In genomic region chr4:38017579-38017978, GRCh38 we compare ENCODE assay signal across 1 cellular context.
TF ChIP-seq lines count a peak whose summit lies in the region.

No MANE protein-coding gene starts in this region.

TF ChIP-seq in WTC11, 78 proteins besides CTCF, POLR2A, EP300 and RAD21 (continued from another document):
- TF ChIP-seq ZMAT4 (CRISPR knock-in tag; IDR thresholded peaks at IDR 0.05): no peak
- no peak for TF ChIP-seq ATF2 (CRISPR knock-in tag; IDR thresholded peaks at IDR 0.05; ENCODE audit: borderline replicate concordance, low read depth)
- no peak for TF ChIP-seq ATF1 (CRISPR knock-in tag; IDR thresholded peaks at IDR 0.05)
- no peak for TF ChIP-seq TEAD1 (CRISPR knock-in tag; IDR thresholded peaks at IDR 0.05)
- TF ChIP-seq ZNF671 (CRISPR knock-in tag; IDR thresholded peaks at IDR 0.05): no peak
- no peak for TF ChIP-seq IRF1 (CRISPR knock-in tag; IDR thresholded peaks at IDR 0.05)
- TF ChIP-seq, protein P1, sequence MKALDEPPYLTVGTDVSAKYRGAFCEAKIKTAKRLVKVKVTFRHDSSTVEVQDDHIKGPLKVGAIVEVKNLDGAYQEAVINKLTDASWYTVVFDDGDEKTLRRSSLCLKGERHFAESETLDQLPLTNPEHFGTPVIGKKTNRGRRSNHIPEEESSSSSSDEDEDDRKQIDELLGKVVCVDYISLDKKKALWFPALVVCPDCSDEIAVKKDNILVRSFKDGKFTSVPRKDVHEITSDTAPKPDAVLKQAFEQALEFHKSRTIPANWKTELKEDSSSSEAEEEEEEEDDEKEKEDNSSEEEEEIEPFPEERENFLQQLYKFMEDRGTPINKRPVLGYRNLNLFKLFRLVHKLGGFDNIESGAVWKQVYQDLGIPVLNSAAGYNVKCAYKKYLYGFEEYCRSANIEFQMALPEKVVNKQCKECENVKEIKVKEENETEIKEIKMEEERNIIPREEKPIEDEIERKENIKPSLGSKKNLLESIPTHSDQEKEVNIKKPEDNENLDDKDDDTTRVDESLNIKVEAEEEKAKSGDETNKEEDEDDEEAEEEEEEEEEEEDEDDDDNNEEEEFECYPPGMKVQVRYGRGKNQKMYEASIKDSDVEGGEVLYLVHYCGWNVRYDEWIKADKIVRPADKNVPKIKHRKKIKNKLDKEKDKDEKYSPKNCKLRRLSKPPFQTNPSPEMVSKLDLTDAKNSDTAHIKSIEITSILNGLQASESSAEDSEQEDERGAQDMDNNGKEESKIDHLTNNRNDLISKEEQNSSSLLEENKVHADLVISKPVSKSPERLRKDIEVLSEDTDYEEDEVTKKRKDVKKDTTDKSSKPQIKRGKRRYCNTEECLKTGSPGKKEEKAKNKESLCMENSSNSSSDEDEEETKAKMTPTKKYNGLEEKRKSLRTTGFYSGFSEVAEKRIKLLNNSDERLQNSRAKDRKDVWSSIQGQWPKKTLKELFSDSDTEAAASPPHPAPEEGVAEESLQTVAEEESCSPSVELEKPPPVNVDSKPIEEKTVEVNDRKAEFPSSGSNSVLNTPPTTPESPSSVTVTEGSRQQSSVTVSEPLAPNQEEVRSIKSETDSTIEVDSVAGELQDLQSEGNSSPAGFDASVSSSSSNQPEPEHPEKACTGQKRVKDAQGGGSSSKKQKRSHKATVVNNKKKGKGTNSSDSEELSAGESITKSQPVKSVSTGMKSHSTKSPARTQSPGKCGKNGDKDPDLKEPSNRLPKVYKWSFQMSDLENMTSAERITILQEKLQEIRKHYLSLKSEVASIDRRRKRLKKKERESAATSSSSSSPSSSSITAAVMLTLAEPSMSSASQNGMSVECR (CRISPR knock-in tag; IDR thresholded peaks at IDR 0.05; ENCODE audit: borderline replicate concordance): no peak
- no peak for TF ChIP-seq CREM (CRISPR knock-in tag; IDR thresholded peaks at IDR 0.05)
- no peak for TF ChIP-seq ZNF263 (CRISPR knock-in tag; IDR thresholded peaks at IDR 0.05; ENCODE audit: low read depth)
- TF ChIP-seq SP1 (CRISPR knock-in tag; conservative IDR thresholded peaks at IDR 0.05): no peak
- TF ChIP-seq, protein P2, sequence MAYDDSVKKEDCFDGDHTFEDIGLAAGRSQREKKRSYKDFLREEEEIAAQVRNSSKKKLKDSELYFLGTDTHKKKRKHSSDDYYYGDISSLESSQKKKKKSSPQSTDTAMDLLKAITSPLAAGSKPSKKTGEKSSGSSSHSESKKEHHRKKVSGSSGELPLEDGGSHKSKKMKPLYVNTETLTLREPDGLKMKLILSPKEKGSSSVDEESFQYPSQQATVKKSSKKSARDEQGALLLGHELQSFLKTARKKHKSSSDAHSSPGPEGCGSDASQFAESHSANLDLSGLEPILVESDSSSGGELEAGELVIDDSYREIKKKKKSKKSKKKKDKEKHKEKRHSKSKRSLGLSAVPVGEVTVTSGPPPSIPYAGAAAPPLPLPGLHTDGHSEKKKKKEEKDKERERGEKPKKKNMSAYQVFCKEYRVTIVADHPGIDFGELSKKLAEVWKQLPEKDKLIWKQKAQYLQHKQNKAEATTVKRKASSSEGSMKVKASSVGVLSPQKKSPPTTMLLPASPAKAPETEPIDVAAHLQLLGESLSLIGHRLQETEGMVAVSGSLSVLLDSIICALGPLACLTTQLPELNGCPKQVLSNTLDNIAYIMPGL (CRISPR knock-in tag; IDR thresholded peaks at IDR 0.05): no peak
- no peak for TF ChIP-seq RELA (CRISPR knock-in tag; IDR thresholded peaks at IDR 0.05; ENCODE audit: borderline replicate concordance)
- TF ChIP-seq, protein P3, sequence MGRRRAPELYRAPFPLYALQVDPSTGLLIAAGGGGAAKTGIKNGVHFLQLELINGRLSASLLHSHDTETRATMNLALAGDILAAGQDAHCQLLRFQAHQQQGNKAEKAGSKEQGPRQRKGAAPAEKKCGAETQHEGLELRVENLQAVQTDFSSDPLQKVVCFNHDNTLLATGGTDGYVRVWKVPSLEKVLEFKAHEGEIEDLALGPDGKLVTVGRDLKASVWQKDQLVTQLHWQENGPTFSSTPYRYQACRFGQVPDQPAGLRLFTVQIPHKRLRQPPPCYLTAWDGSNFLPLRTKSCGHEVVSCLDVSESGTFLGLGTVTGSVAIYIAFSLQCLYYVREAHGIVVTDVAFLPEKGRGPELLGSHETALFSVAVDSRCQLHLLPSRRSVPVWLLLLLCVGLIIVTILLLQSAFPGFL (CRISPR knock-in tag; IDR thresholded peaks at IDR 0.05; ENCODE audit: borderline replicate concordance): no peak
- TF ChIP-seq GABPB1 (CRISPR knock-in tag; IDR thresholded peaks at IDR 0.05): no peak
- TF ChIP-seq MYBL2 (CRISPR knock-in tag; IDR thresholded peaks at IDR 0.05): no peak
